ENCODE assay signal across 1 cellular context in genomic region chr1:214454619-214455396, GRCh38.
TF ChIP-seq lines count a peak whose summit lies in the region.

No MANE protein-coding gene starts in this region.

TF ChIP-seq in SK-N-SH, 30 proteins besides CTCF, POLR2A, EP300 and RAD21 (continued from another document):
- TF ChIP-seq ZBTB33 (IDR thresholded peaks at IDR 0.05; ENCODE audit: borderline replicate concordance, low read depth): no peak
- peak; percentile 32; the same call in 1 of the 2 replicates for TF ChIP-seq POLR2AphosphoS5 (IDR thresholded peaks at IDR 0.05; ENCODE audit: low read depth, low read length)
- no peak for TF ChIP-seq TAF1 (IDR thresholded peaks at IDR 0.05; ENCODE audit: borderline replicate concordance, low read depth, low read length)
- no peak for TF ChIP-seq TEAD4 (IDR thresholded peaks at IDR 0.05; ENCODE audit: borderline replicate concordance, insufficient read depth)
- TF ChIP-seq GATA2 (CRISPR knock-in tag; IDR thresholded peaks at IDR 0.05): no peak
- TF ChIP-seq REST (IDR thresholded peaks at IDR 0.05; ENCODE audit: low read depth, low read length): no peak
- TF ChIP-seq EZH2phosphoT487 (IDR thresholded peaks at IDR 0.05; ENCODE audit: borderline replicate concordance, low read depth): no peak
- TF ChIP-seq YY1 (IDR thresholded peaks at IDR 0.05; ENCODE audit: low read depth): no peak
- 0 out of 2 replicates have a peak, but pooled peaks have one; percentile 39 for TF ChIP-seq GABPA (IDR thresholded peaks at IDR 0.05; ENCODE audit: low read depth)
- TF ChIP-seq MAX (IDR thresholded peaks at IDR 0.05; ENCODE audit: low read depth): peak; percentile 83
- TF ChIP-seq RXRA (IDR thresholded peaks at IDR 0.05; ENCODE audit: borderline replicate concordance, low read depth): no peak
- no peak for TF ChIP-seq NFIC (IDR thresholded peaks at IDR 0.05; ENCODE audit: borderline replicate concordance)
